Comparison of ENCODE assay signal across 1 cellular context in genomic region chr11:110296226-110297081, GRCh38.
A peak's percentile ranks its signal among the peaks of the same experiment; 100 is the strongest.
TF ChIP-seq lines count a peak whose summit lies in the region.

Gene RDX, minus strand, starts transcription at chr11:110296614. Its CDS starts 16,922 bp downstream, at chr11:110279692.

TF ChIP-seq in K562, 482 proteins besides CTCF, POLR2A, EP300 and RAD21 (continued from another document and continues in another):
- TF ChIP-seq ZBTB40 (IDR thresholded peaks at IDR 0.05) = no peak
- no peak for TF ChIP-seq ZBTB40 (CRISPR knock-in tag; IDR thresholded peaks at IDR 0.05)
- no peak for TF ChIP-seq RNF219 (CRISPR knock-in tag; IDR thresholded peaks at IDR 0.05)
- TF ChIP-seq ZNF23 (CRISPR knock-in tag; IDR thresholded peaks at IDR 0.05) = no peak
- peak; percentile 57; the same call in 1 of the 2 replicates for TF ChIP-seq HNRNPL (IDR thresholded peaks at IDR 0.05; ENCODE audit: low read depth, low read length)
- TF ChIP-seq RHOXF2B (CRISPR knock-in tag; conservative IDR thresholded peaks at IDR 0.05) = no peak
- no peak for TF ChIP-seq ETV1 (tag; conservative IDR thresholded peaks at IDR 0.05; ENCODE audit: low read depth)
- TF ChIP-seq PTRF (tag; IDR thresholded peaks at IDR 0.05) = no peak
- TF ChIP-seq BHLHE40 (IDR thresholded peaks at IDR 0.05; ENCODE audit: low read length) = no peak
- no peak for TF ChIP-seq SMARCB1 (IDR thresholded peaks at IDR 0.05; ENCODE audit: insufficient read length, low read depth)
- no peak for TF ChIP-seq TARDBP (IDR thresholded peaks at IDR 0.05)
- TF ChIP-seq NFXL1 (CRISPR knock-in tag; IDR thresholded peaks at IDR 0.05) = no peak
- TF ChIP-seq ZNF134 (CRISPR knock-in tag; conservative IDR thresholded peaks at IDR 0.05) = no peak
- TF ChIP-seq NR1H2 (CRISPR knock-in tag; IDR thresholded peaks at IDR 0.05) = no peak; the same call in 1 of the 2 replicates
- TF ChIP-seq SMAD2 (IDR thresholded peaks at IDR 0.05; ENCODE audit: low read depth, low read length) = no peak
- TF ChIP-seq CHAMP1 (IDR thresholded peaks at IDR 0.05) = no peak
- no peak for TF ChIP-seq LARP7 (IDR thresholded peaks at IDR 0.05)
- TF ChIP-seq ZNF224 (CRISPR knock-in tag; IDR thresholded peaks at IDR 0.05) = no peak
- no peak for TF ChIP-seq ZNF311 (CRISPR knock-in tag; IDR thresholded peaks at IDR 0.05)
- no peak for TF ChIP-seq DEAF1 (CRISPR knock-in tag; IDR thresholded peaks at IDR 0.05)
- peak; percentile 51; the same call in 1 of the 2 replicates for TF ChIP-seq KLF13 (tag; IDR thresholded peaks at IDR 0.05; ENCODE audit: borderline replicate concordance, low read depth)
- TF ChIP-seq ZNF121 (CRISPR knock-in tag; conservative IDR thresholded peaks at IDR 0.05) = no peak
- TF ChIP-seq MITF (IDR thresholded peaks at IDR 0.05) = no peak
- peak; percentile 75 for TF ChIP-seq GMEB1 (CRISPR knock-in tag; IDR thresholded peaks at IDR 0.05)
- no peak for TF ChIP-seq TOE1 (IDR thresholded peaks at IDR 0.05; ENCODE audit: borderline replicate concordance)
- TF ChIP-seq TOE1 (CRISPR knock-in tag; IDR thresholded peaks at IDR 0.05; ENCODE audit: borderline replicate concordance, low read depth) = no peak
- no peak for TF ChIP-seq ZKSCAN1 (IDR thresholded peaks at IDR 0.05; ENCODE audit: low read depth, low read length)
- no peak for TF ChIP-seq CHCHD3 (CRISPR knock-in tag; IDR thresholded peaks at IDR 0.05)
- TF ChIP-seq TRIM25 (IDR thresholded peaks at IDR 0.05; ENCODE audit: borderline replicate concordance) = no peak
- TF ChIP-seq ZC3H11A (IDR thresholded peaks at IDR 0.05; ENCODE audit: low read depth, low read length) = no peak
- no peak for TF ChIP-seq ARID2 (IDR thresholded peaks at IDR 0.05)
- no peak for TF ChIP-seq TFE3 (CRISPR knock-in tag; IDR thresholded peaks at IDR 0.05)
- TF ChIP-seq ZNF699 (CRISPR knock-in tag; IDR thresholded peaks at IDR 0.05; ENCODE audit: insufficient replicate concordance) = no peak
- peak; percentile 69 to 96 (median 92) for TF ChIP-seq YY1 (IDR thresholded peaks at IDR 0.05; ENCODE audit: borderline replicate concordance in 1 of 3, control insufficient read depth in 1 of 3, extremely low read depth in 1 of 3, insufficient read depth in 3 of 3, insufficient read length in 1 of 3, insufficient replicate concordance in 2 of 3, low read depth in 1 of 3, low read length in 2 of 3)
- no peak for TF ChIP-seq ZNF695 (CRISPR knock-in tag; IDR thresholded peaks at IDR 0.05)
- no peak for TF ChIP-seq ARHGAP35 (IDR thresholded peaks at IDR 0.05; ENCODE audit: partially characterized antibody)
- no peak for TF ChIP-seq CREM (IDR thresholded peaks at IDR 0.05; ENCODE audit: low read depth)
- peak; percentile 33 for TF ChIP-seq HNRNPK (IDR thresholded peaks at IDR 0.05; ENCODE audit: low read depth, low read length, poor library complexity, severe bottlenecking)
- no peak for TF ChIP-seq TAF7 (tag; IDR thresholded peaks at IDR 0.05)
- no peak for TF ChIP-seq MAFF (IDR thresholded peaks at IDR 0.05; ENCODE audit: low read length)
- no peak for TF ChIP-seq CBX5 (IDR thresholded peaks at IDR 0.05; ENCODE audit: borderline replicate concordance, low read depth)
- TF ChIP-seq SIN3B (IDR thresholded peaks at IDR 0.05; ENCODE audit: low read depth) = peak; percentile 20; the same call in 1 of the 2 replicates
- no peak for TF ChIP-seq CBFB (CRISPR knock-in tag; IDR thresholded peaks at IDR 0.05)
